In the genomic region with DNA sequence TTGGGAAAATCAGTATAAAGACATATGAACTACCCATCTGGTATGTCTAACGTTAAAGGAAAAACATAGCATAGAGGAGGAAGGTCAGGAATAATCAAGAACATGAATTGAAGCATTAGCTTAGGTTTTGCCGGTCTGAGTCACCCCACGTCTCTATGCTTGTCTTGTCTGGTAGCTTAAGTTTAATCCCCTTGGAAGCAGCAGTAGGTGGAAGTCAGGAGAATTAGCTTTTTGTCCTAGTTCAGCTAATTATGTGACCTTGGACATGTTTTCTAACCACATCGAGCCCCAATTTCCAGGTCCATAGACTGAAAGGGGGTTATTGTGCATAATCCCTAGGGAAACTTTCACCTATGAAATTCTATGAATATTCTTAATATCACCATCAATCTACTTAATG, we compare ENCODE assay signal across 1 cellular context.
TF ChIP-seq lines count a peak whose summit lies in the region.

No MANE protein-coding gene starts in this region.

TF ChIP-seq in IMR-90, 13 proteins besides CTCF, POLR2A, EP300 and RAD21:
- no peak for TF ChIP-seq FOS (IDR thresholded peaks at IDR 0.05; ENCODE audit: low read depth, low read length)
- TF ChIP-seq SMC3 (IDR thresholded peaks at IDR 0.05; ENCODE audit: low read depth, low read length): no peak
- TF ChIP-seq MAFK (IDR thresholded peaks at IDR 0.05; ENCODE audit: low read depth, low read length): no peak
- TF ChIP-seq RFX5 (IDR thresholded peaks at IDR 0.05; ENCODE audit: low read depth, low read length): no peak
- TF ChIP-seq ELK1 (IDR thresholded peaks at IDR 0.05; ENCODE audit: borderline replicate concordance, low read depth, low read length): no peak
- no peak for TF ChIP-seq NFE2L2 (IDR thresholded peaks at IDR 0.05; ENCODE audit: low read depth, low read length)
- TF ChIP-seq MAZ (IDR thresholded peaks at IDR 0.05; ENCODE audit: borderline replicate concordance, low read depth, low read length): no peak
- TF ChIP-seq CHD1 (IDR thresholded peaks at IDR 0.05; ENCODE audit: low read depth, low read length): no peak
- TF ChIP-seq USF2 (IDR thresholded peaks at IDR 0.05; ENCODE audit: low read depth, low read length): no peak
- no peak for TF ChIP-seq RCOR1 (IDR thresholded peaks at IDR 0.05; ENCODE audit: insufficient replicate concordance, low read length)
- TF ChIP-seq MXI1 (IDR thresholded peaks at IDR 0.05; ENCODE audit: borderline replicate concordance, low read depth, low read length): no peak
- no peak for TF ChIP-seq BHLHE40 (IDR thresholded peaks at IDR 0.05; ENCODE audit: low read depth, low read length)
